8 cellular contexts compared by ENCODE assay signal in genomic region chr16:81094771-81095251, GRCh38. TPM values are rescaled to one million over a fixed set of nuclear protein-coding genes. Genes with fewer than 3 reads are reported as not detected.
DNase-seq lines count a peak whose midpoint lies in the region; ATAC-seq, FAIRE-seq and TF ChIP-seq lines count a peak whose summit lies in the region.

No MANE protein-coding gene starts in this region.

- no peak for DNase-seq in activated naive CD4-positive, alpha-beta T cell treated with Interleukin-2 at 50 U/mL for 16 hours
- no peak for DNase-seq in activated T-helper 2 cell treated with anti-CD3 and anti-CD28 coated beads, Interferon-gamma antibody, Interleukin-2, Interleukin-4, amounts not matched to agents 10 μg/mL and 5 μg/mL and 100 μg/mL, durations not matched to agents 14 hours and 24 hours and 36 hours (ENCODE audit: low spot score)
- DNase-seq in keratinocyte (ENCODE audit: low read depth, low spot score) (no peak), tibial artery (no peak), NCI-H1694 treated with DMSO at 0.1 percent for 48 hours (lab: John Stamatoyannopoulos, UW) (no peak)

- H3K79me2 ChIP-seq in keratinocyte (ENCODE audit: control insufficient read depth, insufficient read depth, low read length): peaks cover 52% of the 10 kb centered on the region

- TF ChIP-seq CTCF in keratinocyte (optimal IDR thresholded peaks at IDR 0.05 in 1 of 3, IDR thresholded peaks at IDR 0.05 in 1 of 3, conservative IDR thresholded peaks at IDR 0.05 in 1 of 3; ENCODE audit: extremely low read depth in 1 of 3, insufficient read depth in 2 of 3, low read length in 3 of 3) (no peak), tibial artery (IDR thresholded peaks at IDR 0.05) (no peak)

- dilution Hi-C loops in keratinocyte (cut with MboI; ENCODE audit: extremely low pct_ligation_motif_present, low sequenced_read_pairs): no loop called here

- intact Hi-C loops in activated T-helper 2 cell treated with anti-CD3 and anti-CD28 coated beads, Interferon-gamma antibody, Interleukin-2, Interleukin-4, amounts not matched to agents 10 μg/mL and 5 μg/mL and 100 μg/mL, durations not matched to agents 14 hours and 24 hours and 36 hours (cut with micrococcal nuclease): loop anchor here (10.0 kb wide), 1 partner anchor 220 kb away; the partner anchor contains the start of gene GAN
- intact Hi-C loops in tibial artery (cut with DNase I; ENCODE audit: low total_unique reads): loop anchor here (5.0 to 10.0 kb wide), 2 partner anchors 82 to 220 kb away; partner anchors contain the start of gene GAN

- no peaks in the 10 kb centered on the region for H4K20me1 ChIP-seq in keratinocyte (ENCODE audit: control insufficient read depth, extremely low read depth, insufficient read depth, low read length)

- peak overlapping the region; percentile 84 for H3K4me3 Mint-ChIP-seq in activated naive CD4-positive, alpha-beta T cell treated with anti-CD3 and anti-CD28 coated beads, Interleukin-2, amount 50 U/mL, for 24 hours
- H3K4me3 Mint-ChIP-seq in activated T-helper 2 cell treated with anti-CD3 and anti-CD28 coated beads, Interferon-gamma antibody, Interleukin-2, Interleukin-4, amounts not matched to agents 10 μg/mL and 5 μg/mL and 100 μg/mL, durations not matched to agents 14 hours and 24 hours and 36 hours (ENCODE audit: low read depth): peak overlapping the region; percentile 77

- H3K4me3 ChIP-seq in keratinocyte (ENCODE audit: control insufficient read depth in 2 of 3, extremely low read depth in 1 of 3, insufficient read depth in 2 of 3, low read depth in 1 of 3, low read length in 3 of 3) (peak overlapping the region; percentile 67 to 85 (median 82)), tibial artery (peak overlapping the region; percentile 69 to 94)

- H3K9me3 ChIP-seq in keratinocyte (ENCODE audit: control insufficient read depth, low read depth, low read length) (no peaks in the 10 kb centered on the region), tibial artery (no peaks in the 10 kb centered on the region)

- peaks cover 2% of the 10 kb centered on the region for H3K36me3 Mint-ChIP-seq in activated naive CD4-positive, alpha-beta T cell treated with anti-CD3 and anti-CD28 coated beads, Interleukin-2, amount 50 U/mL, for 24 hours
- peaks cover under 1% of the 10 kb centered on the region for H3K36me3 Mint-ChIP-seq in activated T-helper 2 cell treated with anti-CD3 and anti-CD28 coated beads, Interferon-gamma antibody, Interleukin-2, Interleukin-4, amounts not matched to agents 10 μg/mL and 5 μg/mL and 100 μg/mL, durations not matched to agents 14 hours and 24 hours and 36 hours (ENCODE audit: low read depth)

- FAIRE-seq in keratinocyte (lab: Jason Lieb, UNC): no peak

- H2AFZ ChIP-seq in keratinocyte (ENCODE audit: control insufficient read depth, low read length): no peak overlapping the region

- H3K27me3 ChIP-seq in keratinocyte (ENCODE audit: control insufficient read depth, extremely low read depth, insufficient read depth, low read length) (no peaks in the 10 kb centered on the region), tibial artery (no peaks in the 10 kb centered on the region)

- H3K27ac ChIP-seq in keratinocyte (ENCODE audit: control insufficient read depth, insufficient read depth, low read length): peak overlapping the region; percentile 76
- peak overlapping the region in 1 of 2 donors; percentile 84 for H3K27ac ChIP-seq in tibial artery

- H3K9ac ChIP-seq in keratinocyte (ENCODE audit: control insufficient read depth, extremely low read depth, insufficient read depth, low read length): peak overlapping the region; percentile 83

- peak overlapping the region; percentile 85 for H3K4me2 ChIP-seq in keratinocyte (ENCODE audit: control insufficient read depth, extremely low read depth, insufficient read depth, low read depth, low read length)

- ATAC-seq in HG03280 (IDR thresholded peaks at IDR 0.05; ENCODE audit: unreplicated experiment): no peak
- ATAC-seq in GM18511 (IDR thresholded peaks at IDR 0.05; ENCODE audit: unreplicated experiment): no peak

- no peaks in the 10 kb centered on the region for H3K9me3 Mint-ChIP-seq in activated naive CD4-positive, alpha-beta T cell treated with anti-CD3 and anti-CD28 coated beads, Interleukin-2, amount 50 U/mL, for 24 hours
- H3K9me3 Mint-ChIP-seq in activated T-helper 2 cell treated with anti-CD3 and anti-CD28 coated beads, Interferon-gamma antibody, Interleukin-2, Interleukin-4, amounts not matched to agents 10 μg/mL and 5 μg/mL and 100 μg/mL, durations not matched to agents 14 hours and 24 hours and 36 hours: peaks cover 4% of the 10 kb centered on the region

- peaks cover 5% of the 10 kb centered on the region for H3K4me1 Mint-ChIP-seq in activated naive CD4-positive, alpha-beta T cell treated with anti-CD3 and anti-CD28 coated beads, Interleukin-2, amount 50 U/mL, for 24 hours
- H3K4me1 Mint-ChIP-seq in activated T-helper 2 cell treated with anti-CD3 and anti-CD28 coated beads, Interferon-gamma antibody, Interleukin-2, Interleukin-4, amounts not matched to agents 10 μg/mL and 5 μg/mL and 100 μg/mL, durations not matched to agents 14 hours and 24 hours and 36 hours (ENCODE audit: low read depth): peaks cover 8% of the 10 kb centered on the region

- H3K4me1 ChIP-seq in keratinocyte (ENCODE audit: control insufficient read depth, extremely low read depth, insufficient read depth, low read length) (peaks cover 10% of the 10 kb centered on the region), tibial artery (peaks cover 0 to 13% (median 3%) of the 10 kb centered on the region in 4 donors)

- no peaks in the 10 kb centered on the region for H3K27me3 Mint-ChIP-seq in activated naive CD4-positive, alpha-beta T cell treated with anti-CD3 and anti-CD28 coated beads, Interleukin-2, amount 50 U/mL, for 24 hours
- no peaks in the 10 kb centered on the region for H3K27me3 Mint-ChIP-seq in activated T-helper 2 cell treated with anti-CD3 and anti-CD28 coated beads, Interferon-gamma antibody, Interleukin-2, Interleukin-4, amounts not matched to agents 10 μg/mL and 5 μg/mL and 100 μg/mL, durations not matched to agents 14 hours and 24 hours and 36 hours (ENCODE audit: low read depth)

- H3K27ac Mint-ChIP-seq in activated naive CD4-positive, alpha-beta T cell treated with anti-CD3 and anti-CD28 coated beads, Interleukin-2, amount 50 U/mL, for 24 hours: no peak overlapping the region
- no peak overlapping the region for H3K27ac Mint-ChIP-seq in activated T-helper 2 cell treated with anti-CD3 and anti-CD28 coated beads, Interferon-gamma antibody, Interleukin-2, Interleukin-4, amounts not matched to agents 10 μg/mL and 5 μg/mL and 100 μg/mL, durations not matched to agents 14 hours and 24 hours and 36 hours

- no peaks in the 10 kb centered on the region for H3K9me1 ChIP-seq in keratinocyte (ENCODE audit: control insufficient read depth, extremely low read depth, insufficient read depth, low read length)

- H3K36me3 ChIP-seq in keratinocyte (ENCODE audit: control insufficient read depth in 2 of 2, extremely low read depth in 1 of 2, insufficient read depth in 2 of 2, low read length in 2 of 2) (peaks cover under 1 to 2% of the 10 kb centered on the region in 2 experiments), tibial artery (peaks cover 0 to 9% (median 0%) of the 10 kb centered on the region in 3 donors)

RNA-seq across cellular contexts. Expression of gene GCSH, which starts 1.4 kb away (rescaled TPM):
- 23.2 and 25.7 TPM in 2 replicates for total RNA-seq in activated T-helper 2 cell treated with anti-CD3 and anti-CD28 coated beads, Interferon-gamma antibody, Interleukin-2, Interleukin-4, amounts not matched to agents 10 μg/mL and 5 μg/mL and 100 μg/mL, durations not matched to agents 14 hours and 24 hours and 36 hours
- 20.1 to 67.7 TPM (median 35.3 TPM) in 3 replicates for polyA plus RNA-seq in keratinocyte
- 158 TPM for polyA plus RNA-seq in keratinocyte (2011; ENCODE audit: low read depth)
- polyA plus RNA-seq in keratinocyte (2011; cell fraction: cytosol; rRNA removed): 38.1 and 61.3 TPM in 2 replicates
- 7.5 and 17.7 TPM in 2 replicates for polyA plus RNA-seq in keratinocyte (2011; cell fraction: nucleus; rRNA removed)
- 15.4 and 52.2 TPM in 2 replicates for polyA plus RNA-seq in keratinocyte (2012; ENCODE audit: low replicate concordance)
- 0.49 to 8.2 TPM (median 1.6 TPM) in 3 replicates for polyA minus RNA-seq in keratinocyte
- polyA minus RNA-seq in keratinocyte (2011; cell fraction: cytosol; rRNA and poly(A)+ RNA removed): 36.6 TPM
- 2.4 and 2.5 TPM in 2 replicates for polyA minus RNA-seq in keratinocyte (2011; cell fraction: nucleus; rRNA and poly(A)+ RNA removed)

RNA-seq across cellular contexts. Expression of gene C16orf46, which starts 17.8 kb away (rescaled TPM):
- 0.11 and 0.32 TPM in 2 replicates for total RNA-seq in activated T-helper 2 cell treated with anti-CD3 and anti-CD28 coated beads, Interferon-gamma antibody, Interleukin-2, Interleukin-4, amounts not matched to agents 10 μg/mL and 5 μg/mL and 100 μg/mL, durations not matched to agents 14 hours and 24 hours and 36 hours
- polyA plus RNA-seq in keratinocyte: 0.18 to 0.80 TPM (median 0.30 TPM) in 3 replicates
- polyA plus RNA-seq in keratinocyte (2011; ENCODE audit: low read depth): 0.65 TPM
- polyA plus RNA-seq in keratinocyte (2011; cell fraction: cytosol; rRNA removed): 0.38 and 0.56 TPM in 2 replicates
- polyA plus RNA-seq in keratinocyte (2011; cell fraction: nucleus; rRNA removed): 1.7 TPM in 2 replicates
- polyA plus RNA-seq in keratinocyte (2012; ENCODE audit: low replicate concordance): 0.18 and 0.44 TPM in 2 replicates
- 0.35 to 0.66 TPM in 2 of 3 replicates, not detected in the other for polyA minus RNA-seq in keratinocyte
- not detected for polyA minus RNA-seq in keratinocyte (2011; cell fraction: cytosol; rRNA and poly(A)+ RNA removed)
- polyA minus RNA-seq in keratinocyte (2011; cell fraction: nucleus; rRNA and poly(A)+ RNA removed): 1.2 TPM in 1 of 2 replicates, not detected in the other

RNA-seq across cellular contexts. Expression of gene ATMIN, which starts 59.2 kb away (rescaled TPM):
- 25.8 and 27.1 TPM in 2 replicates for total RNA-seq in activated T-helper 2 cell treated with anti-CD3 and anti-CD28 coated beads, Interferon-gamma antibody, Interleukin-2, Interleukin-4, amounts not matched to agents 10 μg/mL and 5 μg/mL and 100 μg/mL, durations not matched to agents 14 hours and 24 hours and 36 hours
- 29.9 to 32.0 TPM (median 31.2 TPM) in 3 replicates for polyA plus RNA-seq in keratinocyte
- 125 TPM for polyA plus RNA-seq in keratinocyte (2011; ENCODE audit: low read depth)
- polyA plus RNA-seq in keratinocyte (2011; cell fraction: cytosol; rRNA removed): 22.2 and 44.5 TPM in 2 replicates
- 16.1 and 17.4 TPM in 2 replicates for polyA plus RNA-seq in keratinocyte (2011; cell fraction: nucleus; rRNA removed)
- 21.9 and 29.4 TPM in 2 replicates for polyA plus RNA-seq in keratinocyte (2012; ENCODE audit: low replicate concordance)
- 16.7 to 41.3 TPM (median 39.4 TPM) in 3 replicates for polyA minus RNA-seq in keratinocyte
- polyA minus RNA-seq in keratinocyte (2011; cell fraction: cytosol; rRNA and poly(A)+ RNA removed): 33.8 TPM
- 10.3 and 23.6 TPM in 2 replicates for polyA minus RNA-seq in keratinocyte (2011; cell fraction: nucleus; rRNA and poly(A)+ RNA removed)
